ENCODE assay signal across 17 cellular contexts in the genomic region with DNA sequence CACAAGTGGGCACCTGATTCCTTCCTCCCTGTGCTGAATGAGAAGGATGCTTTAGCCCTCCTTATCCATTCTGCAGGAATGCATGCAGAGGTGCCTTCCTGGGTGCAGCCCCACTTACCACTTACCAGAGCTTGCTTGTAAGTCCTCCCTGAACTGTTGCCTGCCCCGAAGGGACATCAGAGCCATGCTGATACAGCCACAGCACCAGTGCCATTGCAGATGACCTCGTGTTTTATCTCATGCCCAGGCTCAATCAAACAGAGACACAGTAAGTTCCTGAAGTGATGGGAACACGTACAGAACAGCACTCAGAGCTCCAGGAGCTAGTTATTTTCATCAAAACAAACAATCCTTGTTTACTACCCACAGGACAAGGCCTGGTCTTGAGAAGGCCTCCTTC.
DNase-seq lines count a peak whose midpoint lies in the region; ATAC-seq, FAIRE-seq and TF ChIP-seq lines count a peak whose summit lies in the region.
"Had no signal": no experiment of that assay in that cellular context is flagged by ENCODE, and none has a peak within 500 bp of the region (broad histone marks: within the 10 kb centered on the region; RNA-seq: fewer than 3 reads in every experiment).

No MANE protein-coding gene starts in this region.

- H3K27me3 ChIP-seq in IMR-90 (ENCODE audit: control insufficient read depth, insufficient read depth, low read length) = peaks cover 12% of the 10 kb centered on the region; the same call in 1 of the 2 replicates
- H3K27me3 ChIP-seq in H1 (replicated peaks in 1 of 4; ENCODE audit: control insufficient read depth in 3 of 4, extremely low read depth in 1 of 4, insufficient read depth in 3 of 4, low read length in 3 of 4) = no peaks in the 10 kb centered on the region
- H3K27me3 ChIP-seq in neuronal stem cell (ENCODE audit: control insufficient read depth in 3 of 3, insufficient read depth in 3 of 3, low read depth in 1 of 3, low read length in 3 of 3) = peaks cover 0 to 16% (median 2%) of the 10 kb centered on the region in 3 experiments
- H3K27me3 ChIP-seq: BLaER1 treated with 17β-estradiol and CSF1 and Interleukin-3, amounts not matched to agents 10 nM and 100 nM had no signal

- POLR2A ChIA-PET in IMR-90 (lab: Charles Lee; ENCODE audit: unreplicated experiment) = no interaction called here
- POLR2A ChIA-PET in H1 (lab: Charles Lee; ENCODE audit: partially characterized antibody) = no interaction called here

- no peak for ATAC-seq in IMR-90 (ENCODE audit: low read depth)

- H3K4me3 Mint-ChIP-seq in type B pancreatic cell (no peak overlapping the region), HFFc6 (no peak overlapping the region)
- H3K4me3 Mint-ChIP-seq: CD4-positive, alpha-beta T cell; IgD-negative memory B cell had no signal

- H2BK120ac ChIP-seq in IMR-90 (ENCODE audit: low read depth, low read length) (no peak overlapping the region), H1 (replicated peaks; ENCODE audit: low read depth, low read length) (no peak overlapping the region), neuronal stem cell (ENCODE audit: low read depth, low read length) (no peak overlapping the region)

- H3K9me1 ChIP-seq in IMR-90 (ENCODE audit: insufficient read depth, low read length) = no peaks in the 10 kb centered on the region

- no TSS peak for BruUV-seq in IMR-90 (replicated peaks; lab: Mats Ljungman, UMichigan)

- H3K14ac ChIP-seq in IMR-90 (replicated peaks; ENCODE audit: low read depth, low read length) (no peak overlapping the region), H1 (ENCODE audit: insufficient read length) (no peak overlapping the region), neuronal stem cell (ENCODE audit: low read length) (peak overlapping the region; percentile 11)

- H2BK15ac ChIP-seq in IMR-90 (ENCODE audit: low read depth, low read length) = no peak overlapping the region
- no peak overlapping the region for H2BK15ac ChIP-seq in H1 (ENCODE audit: low read length)
- no peak overlapping the region for H2BK15ac ChIP-seq in neuronal stem cell (ENCODE audit: low read length)

- H3K18ac ChIP-seq in IMR-90 (ENCODE audit: low read depth, low read length) (no peak overlapping the region), H1 (ENCODE audit: extremely low read depth, low read length) (no peak overlapping the region), neuronal stem cell (ENCODE audit: low read length) (peak overlapping the region; percentile 84)

- in situ Hi-C loops in IMR-90 (cut with MboI; ENCODE audit: low sequenced_read_pairs) (no loop called here), KBM-7 (cut with MboI; ENCODE audit: low pct_unique_long_range_greater_than_20kb, low sequenced_read_pairs) (no loop called here)

- no peak overlapping the region for H4K91ac ChIP-seq in IMR-90 (ENCODE audit: insufficient read depth, low read depth, low read length)
- H4K91ac ChIP-seq in H1 (replicated peaks; ENCODE audit: insufficient read length, low read length) = no peak overlapping the region
- peak overlapping the region; percentile 46 for H4K91ac ChIP-seq in neuronal stem cell (ENCODE audit: low read depth, low read length, poor library complexity)

- peak overlapping the region; percentile 67 for H3K27ac ChIP-seq in C4-2B
- H3K27ac ChIP-seq in IMR-90 (ENCODE audit: insufficient read depth, low read length) = no peak overlapping the region
- no peak overlapping the region for H3K27ac ChIP-seq in H1 (ENCODE audit: low read depth, low read length)
- H3K27ac ChIP-seq in neuronal stem cell (replicated peaks; ENCODE audit: low read length) = no peak overlapping the region
- H3K27ac ChIP-seq: BLaER1 treated with 17β-estradiol and CSF1 and Interleukin-3, amounts not matched to agents 10 nM and 100 nM had no signal

- no peak overlapping the region for H2AK5ac ChIP-seq in IMR-90 (ENCODE audit: low read depth, low read length)
- no peak overlapping the region for H2AK5ac ChIP-seq in H1 (ENCODE audit: low read depth, low read length)
- H2AK5ac ChIP-seq in neuronal stem cell (ENCODE audit: low read depth, low read length) = peak overlapping the region; percentile 20

- H3K23ac ChIP-seq in IMR-90 (ENCODE audit: low read depth, low read length) = no peak overlapping the region
- H3K23ac ChIP-seq in H1 (ENCODE audit: insufficient read length) = no peak overlapping the region
- no peak overlapping the region for H3K23ac ChIP-seq in neuronal stem cell (ENCODE audit: low read depth, low read length, poor library complexity)

- H3K9ac ChIP-seq in IMR-90 (ENCODE audit: low read depth, low read length) = no peak overlapping the region
- no peak overlapping the region for H3K9ac ChIP-seq in H1 (replicated peaks in 1 of 4; ENCODE audit: extremely low read depth in 1 of 4, low read depth in 3 of 4, low read length in 3 of 4)
- no peak overlapping the region for H3K9ac ChIP-seq in neuronal stem cell (ENCODE audit: low read depth, low read length, poor library complexity)
- H3K9ac ChIP-seq: BLaER1 treated with 17β-estradiol and CSF1 and Interleukin-3, amounts not matched to agents 10 nM and 100 nM had no signal

- no peak for FAIRE-seq in H1 (lab: Jason Lieb, UNC)
- FAIRE-seq: G401.6, GM12891 had no signal

- DNase-seq in IMR-90 (no peak), H1 (ENCODE audit: low read depth in 1 of 2, low spot score in 2 of 2) (no peak), neuronal stem cell (ENCODE audit: low spot score) (no peak), NCI-H526 treated with DMSO at 0.1 percent for 48 hours (lab: John Stamatoyannopoulos, UW) (no peak), type B pancreatic cell (ENCODE audit: extremely low spot score, unreplicated experiment) (no peak), KBM-7 (no peak), HFFc6 (no peak)
- DNase-seq: ACHN; CD4-positive, alpha-beta T cell; DMS79; GOT3; HCEC 1CT had no signal

- no peak overlapping the region for H2BK20ac ChIP-seq in IMR-90 (ENCODE audit: low read depth, low read length)
- no peak overlapping the region for H2BK20ac ChIP-seq in H1 (ENCODE audit: low read length)

- H4K20me1 ChIP-seq in IMR-90 (ENCODE audit: insufficient read depth, low read length) (no peaks in the 10 kb centered on the region), H1 (replicated peaks in 1 of 2; ENCODE audit: control insufficient read depth in 1 of 2, insufficient read depth in 2 of 2, low read length in 2 of 2) (no peaks in the 10 kb centered on the region)
- H4K20me1 ChIP-seq: BLaER1 treated with 17β-estradiol and CSF1 and Interleukin-3, amounts not matched to agents 10 nM and 100 nM had no signal

- H3K4me1 Mint-ChIP-seq in type B pancreatic cell (ENCODE audit: unreplicated experiment) (peaks cover 21% of the 10 kb centered on the region), HFFc6 (ENCODE audit: low read depth) (no peaks in the 10 kb centered on the region)
- H3K4me1 Mint-ChIP-seq: IgD-negative memory B cell had no signal

- H3K27ac Mint-ChIP-seq in type B pancreatic cell (no peak overlapping the region), HFFc6 (no peak overlapping the region)
- H3K27ac Mint-ChIP-seq: CD4-positive, alpha-beta T cell; IgD-negative memory B cell had no signal

- TF ChIP-seq RAD21 in IMR-90 (IDR thresholded peaks at IDR 0.05; ENCODE audit: low read length) = no peak
- no peak for TF ChIP-seq RAD21 in H1 (IDR thresholded peaks at IDR 0.05 in 1 of 2, conservative IDR thresholded peaks at IDR 0.05 in 1 of 2; ENCODE audit: low read depth in 2 of 2, low read length in 2 of 2)

- H4K8ac ChIP-seq in IMR-90 (ENCODE audit: low read depth in 2 of 2, low read length in 2 of 2) = no peak overlapping the region
- no peak overlapping the region for H4K8ac ChIP-seq in H1 (ENCODE audit: extremely low read depth, insufficient read depth, low read length)
- no peak overlapping the region for H4K8ac ChIP-seq in neuronal stem cell (ENCODE audit: low read depth, low read length)

- no peak overlapping the region for H2AK9ac ChIP-seq in IMR-90 (replicated peaks; ENCODE audit: low read depth, low read length, poor library complexity)

- H3K23me2 ChIP-seq in H1 (ENCODE audit: low read depth, low read length) = no peaks in the 10 kb centered on the region; the same call in 1 of the 2 replicates

- H3K36me3 ChIP-seq in IMR-90 (ENCODE audit: control insufficient read depth, insufficient read depth, low read length) (no peaks in the 10 kb centered on the region), H1 (ENCODE audit: control insufficient read depth in 2 of 4, insufficient read depth in 4 of 4, low read length in 3 of 4) (no peaks in the 10 kb centered on the region), neuronal stem cell (replicated peaks in 1 of 2; ENCODE audit: control insufficient read depth in 2 of 2, insufficient read depth in 2 of 2, low read length in 2 of 2) (no peaks in the 10 kb centered on the region)

- H3K4ac ChIP-seq in IMR-90 (ENCODE audit: low read depth, low read length) (no peak overlapping the region), H1 (replicated peaks; ENCODE audit: insufficient read length, low read depth, low read length) (no peak overlapping the region), neuronal stem cell (ENCODE audit: low read length) (no peak overlapping the region)

- CTCF ChIA-PET in IMR-90 (lab: Yijun Ruan, JAX) (interaction anchor here (1.2 kb wide), 1 partner anchor 30 kb away, joined by 4 read pairs; no protein-coding TSS in a partner anchor), H1 (lab: Charles Lee; ENCODE audit: partially characterized antibody) (interaction anchor here (0.9 to 2.7 kb wide), 5 partner anchors 22 to 301 kb away, joined by 3 to 9 read pairs (median 3); no protein-coding TSS in a partner anchor)

- H3K79me1 ChIP-seq in IMR-90 (ENCODE audit: low read depth in 1 of 2, low read length in 2 of 2) = no peaks in the 10 kb centered on the region
- no peaks in the 10 kb centered on the region for H3K79me1 ChIP-seq in H1 (ENCODE audit: low read depth, low read length)
- no peaks in the 10 kb centered on the region for H3K79me1 ChIP-seq in neuronal stem cell (ENCODE audit: low read depth, low read length)

- H3K9me3 ChIP-seq in IMR-90 (ENCODE audit: control insufficient read depth, insufficient read depth, low read length) (no peaks in the 10 kb centered on the region), H1 (ENCODE audit: insufficient read depth in 2 of 2, low read depth in 1 of 2, low read length in 1 of 2) (no peaks in the 10 kb centered on the region), neuronal stem cell (replicated peaks in 1 of 2; ENCODE audit: control insufficient read depth in 2 of 2, insufficient read depth in 1 of 2, low read depth in 1 of 2, low read length in 2 of 2) (peaks cover 0 to 2% of the 10 kb centered on the region in 2 donors)

- no peak overlapping the region for H3K4me2 ChIP-seq in IMR-90 (ENCODE audit: low read depth, low read length)
- no peak overlapping the region for H3K4me2 ChIP-seq in H1 (ENCODE audit: insufficient read depth in 1 of 2, low read depth in 2 of 2, low read length in 2 of 2)
- H3K4me2 ChIP-seq in neuronal stem cell (ENCODE audit: insufficient read depth, low read length, poor library complexity, severe bottlenecking) = no peak overlapping the region
- H3K4me2 ChIP-seq: BLaER1 treated with 17β-estradiol and CSF1 and Interleukin-3, amounts not matched to agents 10 nM and 100 nM had no signal

- peak overlapping the region; percentile 15 for H2AFZ ChIP-seq in IMR-90 (replicated peaks; ENCODE audit: low read length, poor library complexity)
- H2AFZ ChIP-seq in H1 (ENCODE audit: low read length) = no peak overlapping the region
- H2AFZ ChIP-seq in neuronal stem cell (ENCODE audit: low read length) = no peak overlapping the region

- H2BK5ac ChIP-seq in IMR-90 (ENCODE audit: low read depth, low read length, poor library complexity, severe bottlenecking) (no peak overlapping the region), H1 (ENCODE audit: low read depth, low read length) (peak overlapping the region; percentile 35; the same call in 1 of the 2 replicates), neuronal stem cell (ENCODE audit: low read length) (no peak overlapping the region)

- H4K5ac ChIP-seq in IMR-90 (ENCODE audit: low read depth, low read length) = no peak overlapping the region
- no peak overlapping the region for H4K5ac ChIP-seq in H1 (ENCODE audit: insufficient read length, low read depth, low read length)

- TF ChIP-seq CTCF in C4-2B (conservative IDR thresholded peaks at IDR 0.05) = no peak
- TF ChIP-seq CTCF in IMR-90 (conservative IDR thresholded peaks at IDR 0.05; ENCODE audit: low read depth, low read length) = no peak
- no peak for TF ChIP-seq CTCF in H1 (IDR thresholded peaks at IDR 0.05; ENCODE audit: control extremely low read depth in 1 of 3, insufficient read depth in 1 of 3, low read depth in 1 of 3, low read length in 3 of 3)
- TF ChIP-seq CTCF in type B pancreatic cell (conservative IDR thresholded peaks at IDR 0.05) = no peak
- TF ChIP-seq CTCF in HFFc6 (IDR thresholded peaks at IDR 0.05) = no peak

- H3K56ac ChIP-seq in IMR-90 (ENCODE audit: extremely low read depth, insufficient read depth, low read length) = no peak overlapping the region
- H3K56ac ChIP-seq in H1 (replicated peaks; ENCODE audit: insufficient read length, low read depth, low read length) = no peak overlapping the region

- no peak for TF ChIP-seq EP300 in H1 (IDR thresholded peaks at IDR 0.05; ENCODE audit: borderline replicate concordance in 1 of 2, low read depth in 2 of 2, low read length in 2 of 2)

- TF ChIP-seq POLR2A in IMR-90 (IDR thresholded peaks at IDR 0.05; ENCODE audit: low read depth, low read length) (no peak), H1 (IDR thresholded peaks at IDR 0.05; ENCODE audit: control extremely low read depth in 1 of 2, low read depth in 2 of 2, low read length in 2 of 2) (no peak)

- H2BK12ac ChIP-seq in H1 (ENCODE audit: low read depth, low read length) = no peak overlapping the region
- H2BK12ac ChIP-seq in neuronal stem cell (ENCODE audit: low read length) = no peak overlapping the region

- H3K4me3 ChIP-seq in IMR-90 (ENCODE audit: insufficient read depth, low read depth, low read length) (no peak overlapping the region), H1 (ENCODE audit: extremely low read depth in 1 of 4, insufficient read depth in 2 of 4, low read depth in 3 of 4, low read length in 4 of 4) (no peak overlapping the region), neuronal stem cell (ENCODE audit: low read length in 2 of 2) (no peak overlapping the region)
- H3K4me3 ChIP-seq: BLaER1 treated with 17β-estradiol and CSF1 and Interleukin-3, amounts not matched to agents 10 nM and 100 nM had no signal

- H3K36me3 Mint-ChIP-seq in type B pancreatic cell = no peaks in the 10 kb centered on the region
- H3K36me3 Mint-ChIP-seq in HFFc6 (ENCODE audit: low read depth) = no peaks in the 10 kb centered on the region
- H3K36me3 Mint-ChIP-seq: IgD-negative memory B cell had no signal

- H3K27me3 Mint-ChIP-seq in type B pancreatic cell (no peaks in the 10 kb centered on the region), HFFc6 (ENCODE audit: insufficient read depth) (peaks cover 11% of the 10 kb centered on the region)
- H3K27me3 Mint-ChIP-seq: CD4-positive, alpha-beta T cell; IgD-negative memory B cell had no signal

- H3K9me3 Mint-ChIP-seq in type B pancreatic cell (no peaks in the 10 kb centered on the region), HFFc6 (no peaks in the 10 kb centered on the region)
- H3K9me3 Mint-ChIP-seq: CD4-positive, alpha-beta T cell; IgD-negative memory B cell had no signal

- no peaks in the 10 kb centered on the region for H3K79me2 ChIP-seq in H1 (ENCODE audit: control insufficient read depth in 1 of 2, insufficient read depth in 2 of 2, low read length in 2 of 2)

- H3K4me1 ChIP-seq in IMR-90 (ENCODE audit: control insufficient read depth, insufficient read depth, low read length) (no peaks in the 10 kb centered on the region), H1 (replicated peaks in 1 of 4; ENCODE audit: control insufficient read depth in 3 of 4, insufficient read depth in 4 of 4, low read length in 3 of 4) (peaks cover 0 to 3% (median under 1%) of the 10 kb centered on the region in 4 experiments; a peak in 3 of 7 replicates), neuronal stem cell (ENCODE audit: control insufficient read depth in 2 of 2, insufficient read depth in 1 of 2, low read depth in 1 of 2, low read length in 2 of 2) (peaks cover 5 to 19% of the 10 kb centered on the region in 2 donors)

- dilution Hi-C loops in IMR-90 (cut with HindIII; ENCODE audit: low sequenced_read_pairs, unreplicated experiment) = no loop called here

- intact Hi-C loops in IMR-90 (cut with micrococcal nuclease) = no loop called here

- 30% methylated on average over 2 of the region's 3 CpGs; no CpG with 5 or more reads in 1 of the 2 experiments for WGBS in IMR-90 (ENCODE audit: extremely low coverage in 2 of 2, insufficient read length in 1 of 2), 2 experiments
- 73% methylated on average over 3 of the region's 3 CpGs; no CpG with 5 or more reads in 1 of the 2 experiments for WGBS in H1 (ENCODE audit: extremely low coverage in 1 of 2, insufficient coverage in 1 of 2, insufficient read length in 1 of 2, insufficient replicate concordance in 2 of 2, low coverage in 1 of 2, low lambda C conversion rate in 2 of 2, missing lambda C conversion rate in 1 of 2), 2 experiments
- WGBS in neuronal stem cell (ENCODE audit: extremely low coverage in 2 of 2, insufficient read length in 2 of 2, insufficient replicate concordance in 1 of 2), 2 donors = no CpG with 5 or more reads among the region's 3 CpGs
